ENCODE assay signal across 1 cellular context in genomic region chr6:14059791-14060436, GRCh38.
TF ChIP-seq lines count a peak whose summit lies in the region.

No MANE protein-coding gene starts in this region.

TF ChIP-seq in SK-N-SH, 30 proteins besides CTCF, POLR2A, EP300 and RAD21 (continued from another document):
- TF ChIP-seq REST (IDR thresholded peaks at IDR 0.05; ENCODE audit: low read depth, low read length): no peak
